In the genomic region with DNA sequence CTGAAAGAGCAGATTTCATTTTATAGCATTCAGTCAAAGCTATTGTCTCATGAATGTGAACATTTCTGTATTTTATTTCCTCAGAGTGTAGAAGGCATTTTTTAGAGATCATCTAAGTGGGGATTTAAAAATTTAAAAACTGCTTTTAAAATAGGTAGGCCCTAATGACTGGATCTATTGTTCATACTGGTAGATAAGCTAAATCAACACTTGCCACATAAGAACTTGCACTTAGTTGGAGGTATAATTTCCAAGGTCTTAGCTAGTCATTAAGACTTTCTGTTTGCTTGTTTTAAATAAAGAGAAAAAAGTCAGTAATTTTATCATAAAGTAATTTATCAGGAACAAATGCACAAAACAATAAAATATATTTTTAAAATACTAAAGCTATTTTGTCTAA, we compare ENCODE assay signal across 33 cellular contexts.
DNase-seq lines count a peak whose midpoint lies in the region; ATAC-seq and TF ChIP-seq lines count a peak whose summit lies in the region.
"Had no signal": no experiment of that assay in that cellular context is flagged by ENCODE, and none has a peak within 500 bp of the region (broad histone marks: within the 10 kb centered on the region; RNA-seq: fewer than 3 reads in every experiment).

No MANE protein-coding gene starts in this region.

- H3K27ac ChIP-seq in left lung (no peak overlapping the region), aorta (ENCODE audit: low read depth in 1 of 2, low read length in 2 of 2) (no peak overlapping the region)
- H3K27ac ChIP-seq: 22Rv1; A549; BLaER1; BLaER1 treated with 17β-estradiol and CSF1 and Interleukin-3, amounts not matched to agents 10 nM and 100 nM; C4-2B had no signal

- H3K36me3 ChIP-seq in left lung, result no peaks in the 10 kb centered on the region
- no peaks in the 10 kb centered on the region for H3K36me3 ChIP-seq in aorta (ENCODE audit: control insufficient read depth in 1 of 2, insufficient read depth in 2 of 2, low read length in 1 of 2)
- H3K36me3 ChIP-seq: BE2C; BLaER1; BLaER1 treated with 17β-estradiol and CSF1 and Interleukin-3, amounts not matched to agents 10 nM and 100 nM had no signal

- H3K27me3 ChIP-seq in left lung (no peaks in the 10 kb centered on the region), aorta (ENCODE audit: control insufficient read depth in 1 of 2, insufficient read depth in 2 of 2, low read length in 1 of 2) (no peaks in the 10 kb centered on the region)
- H3K27me3 ChIP-seq: BE2C; BLaER1; BLaER1 treated with 17β-estradiol and CSF1 and Interleukin-3, amounts not matched to agents 10 nM and 100 nM had no signal

- DNase-seq in NCI-H146 (lab: John Stamatoyannopoulos, UW) (peak; percentile 56), NCI-H146 treated with DMSO at 0.1 percent for 48 hours (lab: John Stamatoyannopoulos, UW; ENCODE audit: unreplicated experiment) (peak; percentile 72), NCI-H1930 (lab: John Stamatoyannopoulos, UW) (peak; percentile 62 to 66), left lung (no peak), mesenteric fat pad (ENCODE audit: low spot score) (no peak), LoVo (ENCODE audit: low spot score) (no peak), aorta (no peak)
- DNase-seq: 8988T; ACHN; AML-193; BE2C; C1 segment of cervical spinal cord; Caco-2; Calu3; CD4-positive, alpha-beta memory T cell; CD4-positive, alpha-beta T cell; CD4-positive, CD25-positive, alpha-beta regulatory T cell; CD8-positive, alpha-beta memory T cell; CD8-positive, alpha-beta T cell; COR-L47; DMS 273 treated with DMSO at 0.1 percent for 48 hours; DMS153; DMS53; DMS79; DMS79 treated with DMSO at 0.1 percent for 48 hours; DND-41; EL had no signal

- H3K4me1 ChIP-seq in left lung (no peaks in the 10 kb centered on the region), aorta (ENCODE audit: control insufficient read depth in 1 of 2, insufficient read depth in 2 of 2, low read length in 2 of 2) (no peaks in the 10 kb centered on the region)
- H3K4me1 ChIP-seq: A549; BE2C; BLaER1; BLaER1 treated with 17β-estradiol and CSF1 and Interleukin-3, amounts not matched to agents 10 nM and 100 nM; Caco-2 had no signal

- intact Hi-C loops in left lung (cut with DNase I) (no loop called here), aorta (cut with DNase I) (loop anchor here in 1 of 2 donors (10.0 kb wide), 1 partner anchor 296 kb away; no protein-coding TSS in a partner anchor)

- no peak for TF ChIP-seq CTCF in left lung (IDR thresholded peaks at IDR 0.05)

- peaks cover 0 to 2% of the 10 kb centered on the region in 2 donors for H3K9me3 ChIP-seq in left lung
- H3K9me3 ChIP-seq in aorta (ENCODE audit: control insufficient read depth, low read length), result no peaks in the 10 kb centered on the region
- H3K9me3 ChIP-seq: A549; BE2C; BLaER1; BLaER1 treated with 17β-estradiol and CSF1 and Interleukin-3, amounts not matched to agents 10 nM and 100 nM; Caco-2 had no signal

- H3K4me3 ChIP-seq in left lung (no peak overlapping the region), aorta (ENCODE audit: low read length in 2 of 2) (no peak overlapping the region)
- H3K4me3 ChIP-seq: A549; BLaER1; BLaER1 treated with 17β-estradiol and CSF1 and Interleukin-3, amounts not matched to agents 10 nM and 100 nM had no signal

- ATAC-seq in left lung, result peak; percentile 58
- no peak for ATAC-seq in HG03045 (IDR thresholded peaks at IDR 0.05; ENCODE audit: unreplicated experiment)
- no peak for ATAC-seq in aorta (ENCODE audit: low FRiP score)
- ATAC-seq: A549; CD8-positive, alpha-beta T cell had no signal

Comparison
In these comparisons a context has a peak if more than half of its experiments do, and no peak if none do; other contexts are left out.
1. DNase-seq: peak in NCI-H146 (single experiment), NCI-H146 treated with DMSO at 0.1 percent for 48 hours (single experiment) and NCI-H1930 (2 of 2); none in left lung (0 of 2), mesenteric fat pad (single experiment), LoVo (single experiment) and aorta (0 of 2).